ENCODE assay signal across 25 cellular contexts in the genomic region with DNA sequence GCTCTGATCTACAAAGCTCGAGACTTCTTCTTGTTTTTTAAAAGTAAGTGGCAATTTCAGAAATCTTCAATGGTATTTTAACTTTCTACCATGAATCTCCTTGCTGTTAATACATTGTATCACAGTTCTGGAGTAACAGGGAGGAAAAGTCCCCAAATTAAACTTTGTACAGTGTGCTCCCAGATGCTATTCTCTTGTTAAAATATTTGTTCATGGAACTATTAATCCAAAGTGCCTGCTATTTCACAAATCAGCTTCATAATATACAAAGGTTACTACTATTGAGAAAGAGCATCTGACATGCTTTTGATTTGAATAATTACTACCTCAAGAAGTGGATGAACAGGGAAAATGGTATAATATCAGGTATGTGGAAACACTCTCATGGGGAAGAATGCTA.
"Had no signal": no experiment of that assay in that cellular context is flagged by ENCODE, and none has a peak within 500 bp of the region (broad histone marks: within the 10 kb centered on the region; RNA-seq: fewer than 3 reads in every experiment).

No MANE protein-coding gene starts in this region.

- ATAC-seq: activated naive CD8-positive, alpha-beta T cell treated with anti-CD3 and anti-CD28 coated beads, Interleukin-2, amount 50 U/mL, for 24 hours; foreskin keratinocyte; left lung; natural killer cell treated with Interleukin-12 subunit alpha and Interleukin-12 subunit beta and Interleukin-15 and Interleukin-18, amount 100 ng/mL, for 72 hours; right cardiac atrium had no signal

- H3K27me3 Mint-ChIP-seq: activated naive CD8-positive, alpha-beta T cell treated with anti-CD3 and anti-CD28 coated beads, Interleukin-2, amount 50 U/mL, for 24 hours; natural killer cell treated with Interleukin-12 subunit alpha and Interleukin-12 subunit beta and Interleukin-15 and Interleukin-18, amount 100 ng/mL, for 72 hours; stimulated activated naive CD8-positive, alpha-beta T cell treated with anti-CD3 and anti-CD28 coated beads, Interleukin-15, Interleukin-2, amounts not matched to agents 100 ng/mL and 50 ng/mL, for 24 hours; type B pancreatic cell had no signal

- H3K27ac Mint-ChIP-seq: activated naive CD8-positive, alpha-beta T cell treated with anti-CD3 and anti-CD28 coated beads, Interleukin-2, amount 50 U/mL, for 24 hours; natural killer cell treated with Interleukin-12 subunit alpha and Interleukin-12 subunit beta and Interleukin-15 and Interleukin-18, amount 100 ng/mL, for 72 hours; stimulated activated naive CD8-positive, alpha-beta T cell treated with anti-CD3 and anti-CD28 coated beads, Interleukin-15, Interleukin-2, amounts not matched to agents 100 ng/mL and 50 ng/mL, for 24 hours; type B pancreatic cell; WTC11 had no signal

- H3K9me3 ChIP-seq: breast epithelium, esophagus muscularis mucosa, left lung, spleen, uterus had no signal

- H3K36me3 ChIP-seq: breast epithelium, uterus had no signal

- H3K36me3 Mint-ChIP-seq: natural killer cell treated with Interleukin-12 subunit alpha and Interleukin-12 subunit beta and Interleukin-15 and Interleukin-18, amount 100 ng/mL, for 72 hours had no signal

- H3K4me1 ChIP-seq: breast epithelium, esophagus muscularis mucosa, foreskin keratinocyte, left lung, spleen, uterus had no signal

- H3K4me3 ChIP-seq: breast epithelium, esophagus muscularis mucosa, left lung, lung, spleen, uterus had no signal

- H3K4me3 Mint-ChIP-seq: activated naive CD8-positive, alpha-beta T cell treated with anti-CD3 and anti-CD28 coated beads, Interleukin-2, amount 50 U/mL, for 24 hours; natural killer cell treated with Interleukin-12 subunit alpha and Interleukin-12 subunit beta and Interleukin-15 and Interleukin-18, amount 100 ng/mL, for 72 hours; stimulated activated naive CD8-positive, alpha-beta T cell treated with anti-CD3 and anti-CD28 coated beads, Interleukin-15, Interleukin-2, amounts not matched to agents 100 ng/mL and 50 ng/mL, for 24 hours; type B pancreatic cell; WTC11 had no signal

- H3K27ac ChIP-seq: breast epithelium, esophagus muscularis mucosa, foreskin keratinocyte, left lung, spleen, uterus had no signal

- DNase-seq: activated CD4-positive, alpha-beta T cell treated with anti-CD3 and anti-CD28 coated beads for 1 hour; activated CD4-positive, alpha-beta T cell treated with anti-CD3 and anti-CD28 coated beads, Interleukin-2, amount 50 U/mL, for 1 hour; activated CD8-positive, alpha-beta memory T cell treated with anti-CD3 and anti-CD28 coated beads for 24 hours; activated gamma-delta T cell; activated naive CD4-positive, alpha-beta T cell treated with anti-CD3 and anti-CD28 coated beads, Interleukin-2, amount 50 U/mL, for 16 hours; activated naive CD8-positive, alpha-beta T cell treated with anti-CD3 and anti-CD28 coated beads, Interleukin-2, amount 50 U/mL, for 24 hours; central memory CD4-positive, alpha-beta T cell; foreskin keratinocyte; kidney glomerular epithelial cell; left lung; mesendoderm; posterior cingulate gyrus; right cardiac atrium; spleen; stimulated activated CD4-positive, alpha-beta T cell treated with anti-CD3 and anti-CD28 coated beads, Interleukin-4, amount 100 ng/mL, for 1 hour; substantia nigra; T-helper 2 cell; uterus had no signal

- H3K9me3 Mint-ChIP-seq: activated naive CD8-positive, alpha-beta T cell treated with anti-CD3 and anti-CD28 coated beads, Interleukin-2, amount 50 U/mL, for 24 hours; natural killer cell treated with Interleukin-12 subunit alpha and Interleukin-12 subunit beta and Interleukin-15 and Interleukin-18, amount 100 ng/mL, for 72 hours; stimulated activated naive CD8-positive, alpha-beta T cell treated with anti-CD3 and anti-CD28 coated beads, Interleukin-15, Interleukin-2, amounts not matched to agents 100 ng/mL and 50 ng/mL, for 24 hours; type B pancreatic cell; WTC11 had no signal

- H3K27me3 ChIP-seq: breast epithelium, esophagus muscularis mucosa, foreskin keratinocyte, left lung, spleen, uterus had no signal
